2 cellular contexts compared by ENCODE assay signal in genomic region chr14:52939427-52939826, GRCh38.
TF ChIP-seq lines count a peak whose summit lies in the region.

No MANE protein-coding gene starts in this region.

TF ChIP-seq in A549, 52 proteins besides CTCF, POLR2A, EP300 and RAD21 (continued from another document):
- TF ChIP-seq ESRRA (IDR thresholded peaks at IDR 0.05; ENCODE audit: borderline replicate concordance, low read length): peak; percentile 72
- no peak for TF ChIP-seq MAX (IDR thresholded peaks at IDR 0.05)
- no peak for TF ChIP-seq MYC (IDR thresholded peaks at IDR 0.05; ENCODE audit: borderline replicate concordance, low read length)
- no peak for TF ChIP-seq HMGXB4 (CRISPR knock-in tag; IDR thresholded peaks at IDR 0.05; ENCODE audit: borderline replicate concordance)
- no peak for TF ChIP-seq EHMT2 (IDR thresholded peaks at IDR 0.05; ENCODE audit: low read depth)

TF ChIP-seq in GM23338, 12 proteins besides CTCF, POLR2A, EP300 and RAD21:
- TF ChIP-seq CREB1 (CRISPR knock-in tag; IDR thresholded peaks at IDR 0.05; ENCODE audit: low read depth) (no peak), NANOG (IDR thresholded peaks at IDR 0.05; ENCODE audit: borderline replicate concordance) (no peak), ZNF462 (CRISPR knock-in tag; IDR thresholded peaks at IDR 0.05) (no peak), JUNB (IDR thresholded peaks at IDR 0.05; ENCODE audit: unreplicated experiment) (no peak), ZNF331 (CRISPR knock-in tag; IDR thresholded peaks at IDR 0.05; ENCODE audit: low read depth) (no peak), STAT1 (IDR thresholded peaks at IDR 0.05; ENCODE audit: unreplicated experiment) (no peak), EZH2 (IDR thresholded peaks at IDR 0.05; ENCODE audit: low read depth, unreplicated experiment) (no peak), REST (IDR thresholded peaks at IDR 0.05; ENCODE audit: unreplicated experiment) (no peak), ETS1 (IDR thresholded peaks at IDR 0.05) (no peak), POLR2AphosphoS5 (IDR thresholded peaks at IDR 0.05; ENCODE audit: low read depth) (no peak), ZNF114 (CRISPR knock-in tag; IDR thresholded peaks at IDR 0.05) (no peak), EZH2phosphoT487 (IDR thresholded peaks at IDR 0.05; ENCODE audit: unreplicated experiment) (no peak)
